In the genomic region with DNA sequence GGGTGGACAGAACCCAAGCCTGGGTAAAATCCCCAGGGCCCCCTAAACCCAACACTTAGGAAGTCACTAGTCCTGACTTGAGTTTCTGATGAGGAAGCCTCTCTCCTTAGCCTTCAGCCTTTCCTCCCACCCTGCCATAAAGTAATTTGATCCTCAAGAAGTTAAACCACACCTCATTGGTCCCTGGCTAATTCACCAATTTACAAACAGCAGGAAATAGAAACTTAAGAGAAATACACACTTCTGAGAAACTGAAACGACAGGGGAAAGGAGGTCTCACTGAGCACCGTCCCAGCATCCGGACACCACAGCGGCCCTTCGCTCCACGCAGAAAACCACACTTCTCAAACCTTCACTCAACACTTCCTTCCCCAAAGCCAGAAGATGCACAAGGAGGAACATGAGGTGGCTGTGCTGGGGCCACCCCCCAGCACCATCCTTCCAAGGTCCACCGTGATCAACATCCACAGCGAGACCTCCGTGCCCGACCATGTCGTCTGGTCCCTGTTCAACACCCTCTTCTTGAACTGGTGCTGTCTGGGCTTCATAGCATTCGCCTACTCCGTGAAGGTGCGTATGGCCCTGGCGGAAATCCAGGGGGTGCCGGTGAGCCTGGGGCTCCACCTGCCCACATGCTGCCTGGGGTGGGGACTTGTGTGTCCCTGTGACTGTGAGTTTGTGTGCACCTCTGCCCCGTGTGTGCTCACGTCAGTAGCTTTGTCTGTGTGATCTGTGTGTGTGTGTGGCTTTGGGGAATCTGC, we compare ENCODE assay signal across 8 cellular contexts. TPM values are rescaled to one million over a fixed set of nuclear protein-coding genes. Genes with fewer than 3 reads are reported as not detected.
A peak's percentile ranks its signal among the peaks of the same experiment; 100 is the strongest.
DNase-seq lines count a peak whose midpoint lies in the region; ATAC-seq, FAIRE-seq and TF ChIP-seq lines count a peak whose summit lies in the region.

TSS of gene IFITM1 (plus strand) at position 254 of the 761 bp plus-strand sequence. CDS start at position 385, 131 bp downstream.

- H3K27me3 ChIP-seq in dorsolateral prefrontal cortex (peaks cover 0 to 42% (median 25%) of the 10 kb centered on the region in 45 donors), lung (ENCODE audit: control insufficient read depth, insufficient read depth) (no peaks in the 10 kb centered on the region), tibial artery (peaks cover 0 to 11% of the 10 kb centered on the region in 2 donors)

- H3K36me3 ChIP-seq in lung (ENCODE audit: control insufficient read depth in 2 of 2, insufficient read depth in 2 of 2, low read length in 2 of 2) (no peaks in the 10 kb centered on the region), tibial artery (no peaks in the 10 kb centered on the region)

- DNase-seq in GM12891 (ENCODE audit: insufficient read length, low spot score) (peak; percentile 68), dorsolateral prefrontal cortex (no peak), lung (ENCODE audit: low spot score) (no peak), tibial artery (no peak), NCI-H446 treated with DMSO at 0.1 percent for 48 hours (lab: John Stamatoyannopoulos, UW) (no peak), NAMALWA (ENCODE audit: low spot score) (no peak)

- intact Hi-C loops in dorsolateral prefrontal cortex (cut with DNase I), result no loop called here
- intact Hi-C loops in tibial artery (cut with DNase I; ENCODE audit: low total_unique reads), result no loop called here

- ATAC-seq in HG03095 (IDR thresholded peaks at IDR 0.05; ENCODE audit: unreplicated experiment), result peak; percentile 30
- ATAC-seq in lung (ENCODE audit: insufficient read depth, low FRiP score), result no peak

- peak within 1 kb of the TSS in 57 of 59 donors; percentile 8 to 90 (median 74) for H3K27ac ChIP-seq in dorsolateral prefrontal cortex
- peak within 1 kb of the TSS; percentile 79 to 91 for H3K27ac ChIP-seq in lung (ENCODE audit: low read depth in 1 of 2, low read length in 1 of 2)
- peak within 1 kb of the TSS; percentile 37 to 64 for H3K27ac ChIP-seq in tibial artery

- H3K4me1 ChIP-seq in lung (ENCODE audit: control insufficient read depth in 2 of 2, insufficient read depth in 2 of 2, low read length in 2 of 2), result peaks cover 0 to 12% of the 10 kb centered on the region in 2 donors
- H3K4me1 ChIP-seq in tibial artery, result peaks cover 0 to 41% (median 27%) of the 10 kb centered on the region in 4 donors

- H3K4me3 ChIP-seq in WI38 (ENCODE audit: low read depth, low read length) (peak within 1 kb of the TSS; percentile 67), dorsolateral prefrontal cortex (peak within 1 kb of the TSS in 56 of 59 donors; percentile 7 to 66 (median 46)), lung (peak within 1 kb of the TSS; percentile 53), tibial artery (peak within 1 kb of the TSS; percentile 50 to 51)

- no peak for TF ChIP-seq CTCF in WI38 (IDR thresholded peaks at IDR 0.05; ENCODE audit: low read depth, low read length)
- no peak for TF ChIP-seq CTCF in dorsolateral prefrontal cortex (IDR thresholded peaks at IDR 0.05 in 54 of 56, conservative IDR thresholded peaks at IDR 0.05 in 2 of 56; ENCODE audit: low read depth in 1 of 56, partially characterized antibody in 56 of 56)
- no peak for TF ChIP-seq CTCF in lung (IDR thresholded peaks at IDR 0.05; ENCODE audit: control extremely low read depth, extremely low read depth)
- no peak for TF ChIP-seq CTCF in tibial artery (IDR thresholded peaks at IDR 0.05)

- H3K9me3 ChIP-seq in lung (ENCODE audit: control insufficient read depth in 2 of 2, insufficient read depth in 1 of 2, low read length in 1 of 2) (no peaks in the 10 kb centered on the region), tibial artery (no peaks in the 10 kb centered on the region)

- peak; percentile 95 for TF ChIP-seq POLR2A in GM12891 (IDR thresholded peaks at IDR 0.05; ENCODE audit: low read depth, low read length)

- WGBS in lung, 2 donors, result 3 to 9% methylated on average over 18 of the region's 18 CpGs

- FAIRE-seq in GM12891 (lab: Jason Lieb, UNC), result peak; percentile 82

TF ChIP-seq in GM12891, 5 proteins besides CTCF, POLR2A, EP300 and RAD21:
- TF ChIP-seq POU2F2 (IDR thresholded peaks at IDR 0.05; ENCODE audit: low read depth, low read length), result peak; percentile 76
- TF ChIP-seq SPI1 (IDR thresholded peaks at IDR 0.05; ENCODE audit: low read depth, low read length), result peak; percentile 26; the same call in 1 of the 2 replicates
- no peak for TF ChIP-seq PAX5 (IDR thresholded peaks at IDR 0.05; ENCODE audit: insufficient read depth, low read length, severe bottlenecking)
- peak; percentile 87 for TF ChIP-seq TAF1 (IDR thresholded peaks at IDR 0.05; ENCODE audit: low read depth, low read length)
- TF ChIP-seq POLR2AphosphoS5 (IDR thresholded peaks at IDR 0.05; ENCODE audit: low read depth, low read length), result peak; percentile 95

RNA-seq across cellular contexts. Expression of gene IFITM1, which starts in this region (rescaled TPM):
- polyA plus RNA-seq in GM12891 (2012; ENCODE audit: low read depth, missing spikeins), result 413 TPM
- 100 to 1,000 TPM in 23 of 120 experiments, 10 to 100 TPM in 97; 19.2 to 217 (median 70.2) TPM for total RNA-seq in dorsolateral prefrontal cortex
- 100 to 1,000 TPM in 1 of 2 donors, 10 to 100 TPM in 1; 53.3 to 104 TPM for total RNA-seq in lung
- polyA plus RNA-seq in lung, result 100 to 1,000 TPM; 275 to 531 TPM
